In the genomic region with DNA sequence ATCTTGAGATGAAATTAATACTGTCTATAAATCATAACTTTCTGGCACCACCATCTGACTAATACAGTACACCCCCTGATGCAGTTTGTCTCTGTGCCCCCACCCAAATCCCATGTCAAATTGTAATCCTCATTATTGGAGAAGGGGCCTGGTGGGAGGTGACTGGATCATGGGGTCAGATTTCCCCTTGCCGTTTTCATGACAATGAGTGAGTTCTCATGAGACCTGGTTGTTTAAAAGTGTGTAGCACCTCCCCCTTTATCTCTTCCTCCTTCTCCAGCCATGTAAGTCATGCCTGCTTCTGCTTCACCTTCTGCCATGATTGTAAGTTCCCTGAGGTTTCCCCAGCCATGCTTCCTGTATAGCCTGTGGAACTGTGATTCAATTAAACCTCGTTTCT, we compare ENCODE assay signal across 2 cellular contexts.
TF ChIP-seq lines count a peak whose summit lies in the region.

No MANE protein-coding gene starts in this region.

TF ChIP-seq in IMR-90, 13 proteins besides CTCF, POLR2A, EP300 and RAD21:
- TF ChIP-seq RFX5 (IDR thresholded peaks at IDR 0.05; ENCODE audit: low read depth, low read length) (no peak), CHD1 (IDR thresholded peaks at IDR 0.05; ENCODE audit: low read depth, low read length) (no peak), CEBPB (IDR thresholded peaks at IDR 0.05; ENCODE audit: low read depth, low read length) (no peak), USF2 (IDR thresholded peaks at IDR 0.05; ENCODE audit: low read depth, low read length) (no peak), RCOR1 (IDR thresholded peaks at IDR 0.05; ENCODE audit: insufficient replicate concordance, low read length) (no peak), MXI1 (IDR thresholded peaks at IDR 0.05; ENCODE audit: borderline replicate concordance, low read depth, low read length) (no peak), NFE2L2 (IDR thresholded peaks at IDR 0.05; ENCODE audit: low read depth, low read length) (no peak), SMC3 (IDR thresholded peaks at IDR 0.05; ENCODE audit: low read depth, low read length) (no peak)
- TF ChIP-seq, protein P1, sequence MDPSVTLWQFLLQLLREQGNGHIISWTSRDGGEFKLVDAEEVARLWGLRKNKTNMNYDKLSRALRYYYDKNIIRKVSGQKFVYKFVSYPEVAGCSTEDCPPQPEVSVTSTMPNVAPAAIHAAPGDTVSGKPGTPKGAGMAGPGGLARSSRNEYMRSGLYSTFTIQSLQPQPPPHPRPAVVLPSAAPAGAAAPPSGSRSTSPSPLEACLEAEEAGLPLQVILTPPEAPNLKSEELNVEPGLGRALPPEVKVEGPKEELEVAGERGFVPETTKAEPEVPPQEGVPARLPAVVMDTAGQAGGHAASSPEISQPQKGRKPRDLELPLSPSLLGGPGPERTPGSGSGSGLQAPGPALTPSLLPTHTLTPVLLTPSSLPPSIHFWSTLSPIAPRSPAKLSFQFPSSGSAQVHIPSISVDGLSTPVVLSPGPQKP (IDR thresholded peaks at IDR 0.05; ENCODE audit: borderline replicate concordance, low read depth, low read length), result no peak

TF ChIP-seq in H1, 55 proteins besides CTCF, POLR2A, EP300 and RAD21:
- TF ChIP-seq MAFK (IDR thresholded peaks at IDR 0.05; ENCODE audit: low read depth, low read length) (no peak), POLR2AphosphoS5 (IDR thresholded peaks at IDR 0.05; ENCODE audit: low read depth, low read length) (no peak), NANOG (IDR thresholded peaks at IDR 0.05; ENCODE audit: insufficient read depth, low read depth, low read length, poor library complexity, severe bottlenecking) (no peak), ZNF274 (IDR thresholded peaks at IDR 0.05; ENCODE audit: borderline replicate concordance, extremely low read depth, low read length) (no peak), CTBP2 (IDR thresholded peaks at IDR 0.05; ENCODE audit: borderline replicate concordance, insufficient read depth, insufficient read length, low read length) (no peak), E2F6 (IDR thresholded peaks at IDR 0.05) (no peak), HDAC2 (IDR thresholded peaks at IDR 0.05; ENCODE audit: borderline replicate concordance in 1 of 2, low read depth in 2 of 2, low read length in 2 of 2) (no peak), TCF12 (IDR thresholded peaks at IDR 0.05; ENCODE audit: low read depth, low read length) (no peak), PHF8 (conservative IDR thresholded peaks at IDR 0.05; ENCODE audit: low read depth, low read length) (no peak), TBP (IDR thresholded peaks at IDR 0.05; ENCODE audit: low read depth, low read length) (no peak)
